25 cellular contexts compared by ENCODE assay signal in the genomic region with DNA sequence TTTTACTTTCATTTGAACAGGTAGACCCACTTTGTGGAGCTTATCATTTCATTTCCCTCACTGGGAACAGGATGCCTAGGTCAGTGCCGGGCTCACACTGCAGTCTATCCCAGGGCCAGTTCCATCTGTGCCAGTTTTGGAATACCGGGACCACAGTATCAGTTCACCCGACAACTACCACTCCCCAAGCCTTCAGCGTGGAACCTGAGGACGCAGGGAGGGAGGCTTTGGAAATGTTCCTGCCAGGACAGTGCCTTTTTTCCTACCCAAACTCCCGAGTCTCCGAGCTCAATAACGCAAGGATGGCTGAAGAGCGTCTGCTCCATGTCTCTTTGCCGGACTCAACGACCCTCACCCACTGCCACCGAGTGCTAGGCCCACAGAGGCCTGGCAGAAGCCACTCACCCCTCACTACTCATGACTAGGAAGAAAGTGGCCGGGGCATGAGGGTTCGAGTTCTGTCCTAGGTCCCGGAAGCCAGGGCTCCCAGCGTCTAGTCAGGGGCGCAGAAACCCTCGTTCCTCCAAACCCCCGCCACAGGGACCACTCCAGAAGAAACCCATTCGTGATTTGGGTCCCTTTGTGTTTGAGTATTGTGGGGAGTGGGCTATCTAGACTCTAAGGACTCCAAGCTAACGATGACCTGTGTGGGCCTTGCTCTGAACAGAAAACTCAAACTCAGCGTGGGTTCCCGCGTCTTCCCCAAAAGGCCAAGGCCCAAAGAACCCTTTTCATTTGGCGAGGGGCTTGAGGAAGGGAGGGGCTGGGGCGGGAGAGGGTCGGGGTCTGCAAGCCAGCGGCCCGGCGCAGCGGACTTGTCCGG. TPM values are rescaled to one million over a fixed set of nuclear protein-coding genes. Genes with fewer than 3 reads are reported as not detected.
A peak's percentile ranks its signal among the peaks of the same experiment; 100 is the strongest.
DNase-seq lines count a peak whose midpoint lies in the region; ATAC-seq and TF ChIP-seq lines count a peak whose summit lies in the region.
"Had no signal": no experiment of that assay in that cellular context is flagged by ENCODE, and none has a peak within 500 bp of the region (broad histone marks: within the 10 kb centered on the region; RNA-seq: fewer than 3 reads in every experiment).

No MANE protein-coding gene starts in this region.

- peak overlapping the region; percentile 38 for H3K4me3 Mint-ChIP-seq in nephron progenitor cell
- H3K4me3 Mint-ChIP-seq in MCF 10A (ENCODE audit: unreplicated experiment) = no peak overlapping the region
- H3K4me3 Mint-ChIP-seq in activated CD4-positive, alpha-beta memory T cell treated with anti-CD3 and anti-CD28 coated beads for 36 hours = no peak overlapping the region
- H3K4me3 Mint-ChIP-seq: activated CD8-positive, alpha-beta T cell treated with anti-CD3 and anti-CD28 coated beads for 36 hours; activated naive CD8-positive, alpha-beta T cell treated with anti-CD3 and anti-CD28 coated beads for 36 hours; effector memory CD8-positive, alpha-beta T cell; memory B cell had no signal

- DNase-seq in AG08396 (ENCODE audit: low spot score) = peak; percentile 4
- DNase-seq in MG63 = no peak
- DNase-seq in nephron progenitor cell = no peak
- DNase-seq in MCF 10A (ENCODE audit: unreplicated experiment) = no peak
- no peak for DNase-seq in activated CD4-positive, alpha-beta memory T cell treated with anti-CD3 and anti-CD28 coated beads for 36 hours
- no peak for DNase-seq in HAP-1 (ENCODE audit: low spot score in 2 of 2)
- DNase-seq: activated CD8-positive, alpha-beta T cell treated with anti-CD3 and anti-CD28 coated beads for 36 hours; activated naive CD8-positive, alpha-beta T cell treated with anti-CD3 and anti-CD28 coated beads for 36 hours; DMS153; effector memory CD8-positive, alpha-beta T cell; heart right ventricle; Kasumi-1; NCI-H1105; SIG-M5; stimulated activated naive CD4-positive, alpha-beta T cell treated with Interleukin-2 at 50 U/mL for 16 hours; upper lobe of right lung had no signal

- in situ Hi-C loops in HAP-1 (cut with MboI; ENCODE audit: low sequenced_read_pairs) = no loop called here

- BruUV-seq in MCF 10A (replicated peaks; lab: Mats Ljungman, UMichigan) = no TSS peak

- peaks cover 27% of the 10 kb centered on the region for H3K36me3 ChIP-seq in MG63
- H3K36me3 ChIP-seq in ectodermal cell (ENCODE audit: control insufficient read depth, insufficient read depth, low read length) = no peaks in the 10 kb centered on the region
- H3K36me3 ChIP-seq in HAP-1 (replicated peaks) = no peaks in the 10 kb centered on the region
- H3K36me3 ChIP-seq: heart right ventricle, right atrium auricular region, upper lobe of right lung had no signal

- intact Hi-C loops in MCF 10A (cut with micrococcal nuclease) = no loop called here
- intact Hi-C loops in activated CD4-positive, alpha-beta memory T cell treated with anti-CD3 and anti-CD28 coated beads for 36 hours (cut with micrococcal nuclease) = no loop called here

- H3K4me3 ChIP-seq in MG63 = peak overlapping the region; percentile 48
- peak overlapping the region; percentile 24 for H3K4me3 ChIP-seq in ectodermal cell (ENCODE audit: insufficient read depth, low read depth, low read length)
- H3K4me3 ChIP-seq in HAP-1 = no peak overlapping the region
- H3K4me3 ChIP-seq: A549, upper lobe of right lung had no signal

- peaks cover 30% of the 10 kb centered on the region for H3K4me1 ChIP-seq in ectodermal cell (ENCODE audit: control insufficient read depth, insufficient read depth, low read length)
- no peaks in the 10 kb centered on the region for H3K4me1 ChIP-seq in HAP-1
- H3K4me1 ChIP-seq: A549 had no signal

- H3K9me3 ChIP-seq in MG63 (no peaks in the 10 kb centered on the region), ectodermal cell (ENCODE audit: control insufficient read depth, low read length) (no peaks in the 10 kb centered on the region), HAP-1 (no peaks in the 10 kb centered on the region)
- H3K9me3 ChIP-seq: A549, upper lobe of right lung had no signal

- no peak overlapping the region for H3K27ac ChIP-seq in ectodermal cell (ENCODE audit: insufficient read depth, low read depth, low read length, poor library complexity, severe bottlenecking)
- H3K27ac ChIP-seq: A549, heart right ventricle, right atrium auricular region, upper lobe of right lung had no signal

- H3K36me3 Mint-ChIP-seq in nephron progenitor cell (ENCODE audit: low read depth) = no peaks in the 10 kb centered on the region
- H3K36me3 Mint-ChIP-seq in MCF 10A (ENCODE audit: insufficient read depth, unreplicated experiment) = no peaks in the 10 kb centered on the region
- peaks cover 10% of the 10 kb centered on the region for H3K36me3 Mint-ChIP-seq in activated CD4-positive, alpha-beta memory T cell treated with anti-CD3 and anti-CD28 coated beads for 36 hours

- H3K4me1 Mint-ChIP-seq in nephron progenitor cell (peaks cover 41% of the 10 kb centered on the region), MCF 10A (ENCODE audit: insufficient read depth, unreplicated experiment) (no peaks in the 10 kb centered on the region)
- no peaks in the 10 kb centered on the region for H3K4me1 Mint-ChIP-seq in activated CD4-positive, alpha-beta memory T cell treated with anti-CD3 and anti-CD28 coated beads for 36 hours (ENCODE audit: low read depth)
- H3K4me1 Mint-ChIP-seq: activated naive CD8-positive, alpha-beta T cell treated with anti-CD3 and anti-CD28 coated beads for 36 hours had no signal

- no peak for ATAC-seq in HG02884 (IDR thresholded peaks at IDR 0.05; ENCODE audit: unreplicated experiment)
- ATAC-seq: A549; activated CD8-positive, alpha-beta T cell treated with anti-CD3 and anti-CD28 coated beads for 36 hours; effector memory CD8-positive, alpha-beta T cell; upper lobe of right lung had no signal

- TF ChIP-seq CTCF in nephron progenitor cell (IDR thresholded peaks at IDR 0.05) (no peak), MCF 10A (IDR thresholded peaks at IDR 0.05; ENCODE audit: unreplicated experiment) (no peak)

- H3K9me3 Mint-ChIP-seq in nephron progenitor cell (no peaks in the 10 kb centered on the region), MCF 10A (ENCODE audit: unreplicated experiment) (no peaks in the 10 kb centered on the region)
- H3K9me3 Mint-ChIP-seq in activated CD4-positive, alpha-beta memory T cell treated with anti-CD3 and anti-CD28 coated beads for 36 hours = peaks cover 5% of the 10 kb centered on the region
- H3K9me3 Mint-ChIP-seq: memory B cell had no signal

- H3K27me3 Mint-ChIP-seq in nephron progenitor cell (ENCODE audit: low read depth, poor library complexity) (peaks cover 100% of the 10 kb centered on the region), MCF 10A (ENCODE audit: insufficient read depth, unreplicated experiment) (peaks cover 24% of the 10 kb centered on the region)
- H3K27me3 Mint-ChIP-seq in activated CD4-positive, alpha-beta memory T cell treated with anti-CD3 and anti-CD28 coated beads for 36 hours = peaks cover 67% of the 10 kb centered on the region

- no peaks in the 10 kb centered on the region for H3K27me3 ChIP-seq in MG63
- H3K27me3 ChIP-seq in ectodermal cell (ENCODE audit: control insufficient read depth, insufficient read depth, low read length, poor library complexity, severe bottlenecking) = peaks cover 100% of the 10 kb centered on the region
- H3K27me3 ChIP-seq in HAP-1 (ENCODE audit: low read depth) = no peaks in the 10 kb centered on the region; the same call in 1 of the 2 replicates

- WGBS in ectodermal cell, 2 experiments = 5 to 6% methylated on average over 32 of the region's 32 CpGs

- CTCF ChIA-PET in MCF 10A (lab: Yijun Ruan, JAX) = no interaction called here
- CTCF ChIA-PET in activated CD4-positive, alpha-beta memory T cell treated with anti-CD3 and anti-CD28 coated beads for 36 hours (lab: Charles Lee) = no interaction called here

- POLR2A ChIA-PET in MCF 10A (lab: Yijun Ruan, JAX) = no interaction called here
- POLR2A ChIA-PET in activated CD4-positive, alpha-beta memory T cell treated with anti-CD3 and anti-CD28 coated beads for 36 hours (lab: Charles Lee) = no interaction called here

- H3K27ac Mint-ChIP-seq in nephron progenitor cell (no peak overlapping the region), MCF 10A (ENCODE audit: low read depth, unreplicated experiment) (no peak overlapping the region)
- H3K27ac Mint-ChIP-seq in activated CD4-positive, alpha-beta memory T cell treated with anti-CD3 and anti-CD28 coated beads for 36 hours = no peak overlapping the region
- H3K27ac Mint-ChIP-seq: activated CD8-positive, alpha-beta T cell treated with anti-CD3 and anti-CD28 coated beads for 36 hours; activated naive CD8-positive, alpha-beta T cell treated with anti-CD3 and anti-CD28 coated beads for 36 hours; effector memory CD8-positive, alpha-beta T cell; memory B cell had no signal

RNA-seq across cellular contexts. Expression of gene ZIC1, which starts 11.4 kb away (rescaled TPM):
- total RNA-seq in MG63 (2014; rRNA removed; shearing (Covaris generic); ENCODE audit: low replicate concordance) = 24.3 and 31.9 TPM in 2 replicates
- 58.5 TPM for polyA plus RNA-seq in ectodermal cell (2013, experiment 1 of 4)
- polyA plus RNA-seq in ectodermal cell (2013, experiment 2 of 4) = 54.0 TPM
- polyA plus RNA-seq in ectodermal cell (2013, experiment 3 of 4) = 71.2 TPM
- polyA plus RNA-seq in ectodermal cell (2013, experiment 4 of 4) = 92.7 TPM
- total RNA-seq in MCF 10A (2022) = not detected in 2 replicates
- not detected for total RNA-seq in activated CD4-positive, alpha-beta memory T cell treated with anti-CD3 and anti-CD28 coated beads for 36 hours
- total RNA-seq: activated CD8-positive, alpha-beta T cell treated with anti-CD3 and anti-CD28 coated beads for 36 hours; activated naive CD8-positive, alpha-beta T cell treated with anti-CD3 and anti-CD28 coated beads for 36 hours; cardiac septum; heart right ventricle; OCI-LY7; T-helper 2 cell treated with Interferon-gamma antibody and Interleukin-4, amounts not matched to agents 100 ng/mL and 5 ng/mL, for 36 hours; upper lobe of right lung had no signal
- polyA plus RNA-seq: heart right ventricle, keratinocyte had no signal

RNA-seq across cellular contexts. Expression of gene ZIC4, which starts 14.2 kb away (rescaled TPM):
- total RNA-seq in MG63 (2014; rRNA removed; shearing (Covaris generic); ENCODE audit: low replicate concordance) = 1.5 and 2.2 TPM in 2 replicates
- polyA plus RNA-seq in ectodermal cell (2013, experiment 1 of 4) = 9.1 TPM
- polyA plus RNA-seq in ectodermal cell (2013, experiment 2 of 4) = 9.3 TPM
- 10.2 TPM for polyA plus RNA-seq in ectodermal cell (2013, experiment 3 of 4)
- polyA plus RNA-seq in ectodermal cell (2013, experiment 4 of 4) = 14.1 TPM
- not detected in 2 replicates for total RNA-seq in MCF 10A (2022)
- total RNA-seq in activated CD4-positive, alpha-beta memory T cell treated with anti-CD3 and anti-CD28 coated beads for 36 hours = not detected
- total RNA-seq: activated CD8-positive, alpha-beta T cell treated with anti-CD3 and anti-CD28 coated beads for 36 hours; activated naive CD8-positive, alpha-beta T cell treated with anti-CD3 and anti-CD28 coated beads for 36 hours; cardiac septum; heart right ventricle; OCI-LY7; right atrium auricular region; T-helper 2 cell treated with Interferon-gamma antibody and Interleukin-4, amounts not matched to agents 100 ng/mL and 5 ng/mL, for 36 hours; upper lobe of right lung had no signal
- polyA plus RNA-seq: A549, heart right ventricle, keratinocyte had no signal

Comparison
In these comparisons a context has a peak if more than half of its experiments do, and no peak if none do; other contexts are left out.
1. RNA of gene ZIC1, which starts 11.4 kb away (total RNA-seq): 24.3 to 31.9 TPM in MG63; not detected in MCF 10A and not detected in activated CD4-positive, alpha-beta memory T cell treated with anti-CD3 and anti-CD28 coated beads for 36 hours; every median in the first group is over 10 times any median in the second.